In genomic region chr1:60915441-60915840, GRCh38 we compare ENCODE assay signal across 26 cellular contexts.
"Had no signal": no experiment of that assay in that cellular context is flagged by ENCODE, and none has a peak within 500 bp of the region (broad histone marks: within the 10 kb centered on the region; RNA-seq: fewer than 3 reads in every experiment).

No MANE protein-coding gene starts in this region.

- H3K36me3 ChIP-seq: lower lobe of right lung, neural progenitor cell, neutrophil, right lobe of liver, tibial nerve, uterus had no signal

- H3K4me3 ChIP-seq: lower lobe of right lung, neural progenitor cell, psoas muscle, right lobe of liver, smooth muscle cell, tibial nerve, uterus had no signal

- H3K27ac ChIP-seq: lower lobe of right lung, neural progenitor cell, neutrophil, parathyroid adenoma, psoas muscle, right lobe of liver, tibial nerve, uterus had no signal

- H3K27me3 ChIP-seq: neutrophil, right lobe of liver, tibial nerve, uterus had no signal

- H3K4me1 ChIP-seq: lower lobe of right lung, right lobe of liver, uterus had no signal

- DNase-seq: hypothalamus; immature natural killer cell; kidney; lower lobe of right lung; mammary epithelial cell; mesenchymal stem cell; naive B cell; natural killer cell; nephron progenitor cell; occipital lobe; psoas muscle; right lobe of liver; stimulated activated CD4-positive, alpha-beta T cell treated with anti-CD3 and anti-CD28 coated beads, Interleukin-1b, Interleukin-23, amount 100 ng/mL, for 48 hours; stimulated activated CD4-positive, alpha-beta T cell treated with anti-CD3 and anti-CD28 coated beads, Interleukin-2, amount 100 ng/mL, for 48 hours; stimulated activated CD4-positive, alpha-beta T cell treated with anti-CD3 and anti-CD28 coated beads, Interleukin-4, amount 100 ng/mL, for 4 hours; stimulated activated CD8-positive, alpha-beta memory T cell treated with anti-CD3 and anti-CD28 coated beads, Interleukin-4, amount 100 ng/mL, for 48 hours; stimulated activated naive CD4-positive, alpha-beta T cell treated with Interleukin-2 at 50 U/mL for 16 hours; stimulated activated naive CD8-positive, alpha-beta T cell treated with anti-CD3 and anti-CD28 coated beads, Interleukin-15, amount 100 ng/mL, for 72 hours; substantia nigra; uterus had no signal

- ATAC-seq: lower lobe of right lung; natural killer cell; psoas muscle; right lobe of liver; stimulated activated memory B cell treated with anti-CD40 and anti-IgM and Interleukin-4, amounts not matched to agents 10 μg/mL and 1 μg/mL and 100 μg/mL, for 72 hours; stimulated activated naive CD8-positive, alpha-beta T cell treated with anti-CD3 and anti-CD28 coated beads, Interleukin-15, amount 100 ng/mL, for 72 hours had no signal

- H3K9me3 ChIP-seq: lower lobe of right lung, neutrophil, psoas muscle, right lobe of liver, tibial nerve, uterus had no signal
